Comparison of ENCODE assay signal across 21 cellular contexts in genomic region chr11:69947059-69947771, GRCh38.
DNase-seq lines count a peak whose midpoint lies in the region; ATAC-seq, FAIRE-seq and TF ChIP-seq lines count a peak whose summit lies in the region.
"Had no signal": no experiment of that assay in that cellular context is flagged by ENCODE, and none has a peak within 500 bp of the region (broad histone marks: within the 10 kb centered on the region; RNA-seq: fewer than 3 reads in every experiment).

No MANE protein-coding gene starts in this region.

- TF ChIP-seq CTCF in HCT116 (IDR thresholded peaks at IDR 0.05 in 2 of 3, conservative IDR thresholded peaks at IDR 0.05 in 1 of 3; ENCODE audit: borderline replicate concordance in 1 of 3, insufficient read depth in 1 of 3, low read depth in 2 of 3, low read length in 2 of 3) = no peak
- no peak for TF ChIP-seq CTCF in K562 (IDR thresholded peaks at IDR 0.05 in 2 of 3, conservative IDR thresholded peaks at IDR 0.05 in 1 of 3; ENCODE audit: insufficient read depth in 2 of 3, low read depth in 1 of 3, low read length in 3 of 3)
- TF ChIP-seq CTCF in mucosa of descending colon (IDR thresholded peaks at IDR 0.05) = no peak
- TF ChIP-seq CTCF in GM10266 (IDR thresholded peaks at IDR 0.05; ENCODE audit: control insufficient read depth, insufficient read depth, low read depth, missing control alignments) = no peak

- H3K9me3 ChIP-seq in BLaER1 (peaks cover 9% of the 10 kb centered on the region; the same call in 1 of the 2 replicates), HCT116 (ENCODE audit: control insufficient read depth in 1 of 2, insufficient read depth in 1 of 2, low read depth in 1 of 2, low read length in 2 of 2) (peaks cover 0 to 10% of the 10 kb centered on the region in 2 experiments; a peak in 1 of 4 replicates), K562 (replicated peaks; ENCODE audit: control insufficient read depth, insufficient read depth, low read depth, low read length) (no peaks in the 10 kb centered on the region), mucosa of descending colon (no peaks in the 10 kb centered on the region)
- H3K9me3 ChIP-seq: neutrophil, SJCRH30, thyroid gland had no signal

- peaks cover 15% of the 10 kb centered on the region for H3K9me1 ChIP-seq in K562 (ENCODE audit: control insufficient read depth, insufficient read depth, low read length)

- intact Hi-C loops in HCT116 (cut with micrococcal nuclease) = loop anchor here (5.0 kb wide), 1 partner anchor 120 kb away; no protein-coding TSS in a partner anchor
- intact Hi-C loops in K562 (cut with micrococcal nuclease) = no loop called here
- intact Hi-C loops in mucosa of descending colon (cut with DNase I, micrococcal nuclease) = no loop called here

- BruUV-seq in HCT116 (replicated peaks; lab: Mats Ljungman, UMichigan) = no TSS peak
- BruUV-seq in K562 (replicated peaks; lab: Mats Ljungman, UMichigan) = no TSS peak

- TF ChIP-seq RAD21 in HCT116 (IDR thresholded peaks at IDR 0.05; ENCODE audit: low read depth) (no peak), K562 (CRISPR knock-in tag; conservative IDR thresholded peaks at IDR 0.05 in 1 of 2, IDR thresholded peaks at IDR 0.05 in 1 of 2) (no peak)

- H3K4me3 ChIP-seq in BLaER1 = no peak overlapping the region
- H3K4me3 ChIP-seq in HCT116 (replicated peaks in 1 of 2; ENCODE audit: low read depth in 1 of 2, low read length in 2 of 2) = peak overlapping the region in 1 of 2 experiments; percentile 6; a peak in 1 of 4 replicates
- H3K4me3 ChIP-seq in K562 = no peak overlapping the region
- H3K4me3 ChIP-seq in mucosa of descending colon = no peak overlapping the region
- H3K4me3 ChIP-seq: coronary artery, SJCRH30, thyroid gland had no signal

- H3K27ac ChIP-seq in BLaER1 (no peak overlapping the region), HCT116 (ENCODE audit: low read depth, low read length) (peak overlapping the region; percentile 97), K562 (ENCODE audit: extremely low read depth, low read depth, low read length) (no peak overlapping the region; the same call in 2 of the 3 replicates), substantia nigra (ENCODE audit: low read depth, low read length, poor library complexity, severe bottlenecking) (no peak overlapping the region)
- H3K27ac ChIP-seq: neutrophil, SJCRH30, thyroid gland had no signal

- peak; percentile 15 for FAIRE-seq in K562 (lab: Jason Lieb, UNC)
- FAIRE-seq: GM18507, HTR-8/SVneo had no signal

- in situ Hi-C loops in K562 (cut with MboI) = no loop called here

- H3K4me1 ChIP-seq in BLaER1 (peaks cover 50% of the 10 kb centered on the region), HCT116 (ENCODE audit: control insufficient read depth in 1 of 2, insufficient read depth in 2 of 2, low read length in 2 of 2) (peaks cover 48 to 73% of the 10 kb centered on the region in 2 experiments), K562 (replicated peaks in 1 of 2; ENCODE audit: control insufficient read depth in 2 of 2, insufficient read depth in 2 of 2, low read length in 2 of 2) (peaks cover 44 to 74% of the 10 kb centered on the region in 2 experiments), mucosa of descending colon (ENCODE audit: low read depth) (peaks cover 7% of the 10 kb centered on the region)
- H3K4me1 ChIP-seq: SJCRH30 had no signal

- H3K79me2 ChIP-seq in HCT116 (ENCODE audit: insufficient read depth, low read length) (no peaks in the 10 kb centered on the region), K562 (ENCODE audit: control insufficient read depth, insufficient read depth, low read length) (no peaks in the 10 kb centered on the region)

- no peak for TF ChIP-seq EP300 in K562 (IDR thresholded peaks at IDR 0.05; ENCODE audit: low read length)

- H3K4me2 ChIP-seq in BLaER1 = peak overlapping the region; percentile 47; the same call in 1 of the 2 replicates
- peak overlapping the region; percentile 80 for H3K4me2 ChIP-seq in HCT116 (ENCODE audit: low read length)
- H3K4me2 ChIP-seq in K562 (ENCODE audit: insufficient read depth, low read length) = no peak overlapping the region

- no peaks in the 10 kb centered on the region for H3K27me3 ChIP-seq in BLaER1
- no peaks in the 10 kb centered on the region for H3K27me3 ChIP-seq in HCT116 (ENCODE audit: insufficient read depth, low read length)
- H3K27me3 ChIP-seq in K562 (ENCODE audit: control insufficient read depth in 2 of 2, insufficient read depth in 2 of 2, low read length in 2 of 2) = peaks cover 0 to 13% of the 10 kb centered on the region in 2 experiments; a peak in 2 of 5 replicates
- H3K27me3 ChIP-seq: SJCRH30, thyroid gland had no signal

- 70% methylated on average over 5 of the region's 5 CpGs for WGBS in K562 (ENCODE audit: insufficient coverage, low coverage, missing lambda C conversion rate)

- no peak for TF ChIP-seq POLR2A in HCT116 (IDR thresholded peaks at IDR 0.05; ENCODE audit: borderline replicate concordance, extremely low read depth, insufficient read depth, insufficient read length)
- TF ChIP-seq POLR2A in K562 (conservative IDR thresholded peaks at IDR 0.05) = no peak

- DNase-seq in HCT116 (ENCODE audit: low read depth, low spot score) = peak; percentile 10
- peak in 2 of 4 experiments; percentile 13 to 27 for DNase-seq in K562 (ENCODE audit: extremely low read depth in 1 of 4, low spot score in 3 of 4)
- DNase-seq in mucosa of descending colon = peak in 2 of 3 donors; percentile 19
- DNase-seq in GM10266 (ENCODE audit: extremely low spot score) = no peak
- DNase-seq in substantia nigra (lab: John Stamatoyannopoulos, UW) = no peak
- DNase-seq: activated CD4-positive, alpha-beta memory T cell treated with anti-CD3 and anti-CD28 coated beads, Interleukin-2, amount 10 ng/mL, durations not matched to agents 7 days and 5 days; activated T-cell treated with anti-CD3 and anti-CD28 coated beads, Interleukin-2, amount 50 U/mL, for 4 hours; AML-193; NCI-H1417 treated with DMSO at 0.1 percent for 48 hours; NCI-H2171; OCI-M1; retina; SJCRH30; thyroid gland had no signal

- no peaks in the 10 kb centered on the region for H4K20me1 ChIP-seq in BLaER1
- H4K20me1 ChIP-seq in HCT116 (ENCODE audit: insufficient read depth) = no peaks in the 10 kb centered on the region
- no peaks in the 10 kb centered on the region for H4K20me1 ChIP-seq in K562 (replicated peaks; ENCODE audit: control insufficient read depth, insufficient read depth, low read length)

- no peak for ATAC-seq in HCT116
- no peak for ATAC-seq in K562
- ATAC-seq in mucosa of descending colon = no peak
- no peak for ATAC-seq in HG03342 (IDR thresholded peaks at IDR 0.05; ENCODE audit: unreplicated experiment)
- ATAC-seq: activated T-cell treated with anti-CD3 and anti-CD28 coated beads, Interleukin-2, amount 50 U/mL, for 4 hours; stimulated activated memory B cell treated with anti-CD40 and anti-IgM and Interleukin-4, amounts not matched to agents 10 μg/mL and 1 μg/mL and 100 μg/mL, for 72 hours had no signal

- POLR2A ChIA-PET in HCT116 (lab: Charles Lee) = no interaction called here
- POLR2A ChIA-PET in K562 (lab: Yijun Ruan, JAX) = interaction anchor here (0.6 to 1.0 kb wide), 5 partner anchors 33 to 895 kb away, joined by 3 to 6 read pairs (median 3); no protein-coding TSS in a partner anchor

- H2AFZ ChIP-seq in HCT116 (ENCODE audit: low read depth, low read length, poor library complexity, severe bottlenecking) (no peak overlapping the region), K562 (ENCODE audit: low read depth, low read length) (peak overlapping the region; percentile 88)

- no peak overlapping the region for H3K9ac ChIP-seq in BLaER1
- peak overlapping the region; percentile 78 for H3K9ac ChIP-seq in HCT116 (ENCODE audit: low read length)
- H3K9ac ChIP-seq in K562 (ENCODE audit: insufficient read depth in 1 of 2, low read depth in 2 of 2, low read length in 2 of 2) = no peak overlapping the region

- no peaks in the 10 kb centered on the region for H3K9me2 ChIP-seq in HCT116 (ENCODE audit: insufficient read depth)

- H3K36me3 ChIP-seq in BLaER1 (no peaks in the 10 kb centered on the region), HCT116 (ENCODE audit: control insufficient read depth in 1 of 2, insufficient read depth in 2 of 2, low read length in 2 of 2) (no peaks in the 10 kb centered on the region), K562 (ENCODE audit: control insufficient read depth, insufficient read depth, low read length) (no peaks in the 10 kb centered on the region), mucosa of descending colon (ENCODE audit: low read depth) (no peaks in the 10 kb centered on the region)
- H3K36me3 ChIP-seq: neutrophil, SJCRH30, thyroid gland had no signal

- CTCF ChIA-PET in HCT116 (lab: Charles Lee) (interaction anchor here (1.0 to 1.5 kb wide), 4 partner anchors 12 to 245 kb away, joined by 3 to 4 read pairs (median 4); no protein-coding TSS in a partner anchor), K562 (lab: Yijun Ruan, JAX; ENCODE audit: low intra/inter-chr PET ratio) (no interaction called here)

- RAD21 ChIA-PET in HCT116 (lab: Charles Lee; ENCODE audit: low non-redundant PET in 1 of 2, low total read pairs in 2 of 2, uncharacterized antibody in 2 of 2, unreplicated experiment in 2 of 2) = interaction anchor here in 1 of 2 experiments (0.6 kb wide), 1 partner anchor 207 kb away, joined by 3 read pairs; no protein-coding TSS in a partner anchor

TF ChIP-seq in HCT116, 20 proteins besides CTCF, POLR2A, EP300 and RAD21 (continues in another document):
- TF ChIP-seq SIN3A (IDR thresholded peaks at IDR 0.05; ENCODE audit: low read depth) (no peak), EGR1 (IDR thresholded peaks at IDR 0.05; ENCODE audit: low read depth) (no peak), ZNF274 (IDR thresholded peaks at IDR 0.05; ENCODE audit: low read depth, low read length) (no peak)

TF ChIP-seq in K562, 482 proteins besides CTCF, POLR2A, EP300 and RAD21:
- TF ChIP-seq MCM7 (IDR thresholded peaks at IDR 0.05) (peak in 1 of 2 experiments; percentile 95; a peak in 2 of 4 replicates), ZNF274 (IDR thresholded peaks at IDR 0.05; ENCODE audit: borderline replicate concordance, low read depth, low read length) (peak; percentile 32; the same call in 1 of the 2 replicates), DACH1 (IDR thresholded peaks at IDR 0.05; ENCODE audit: partially characterized antibody) (peak; percentile 98), NBN (IDR thresholded peaks at IDR 0.05; ENCODE audit: low read depth) (no peak)

Comparison
In these comparisons a context has a peak if more than half of its experiments do, and no peak if none do; other contexts are left out.
1. DNase-seq: peak in HCT116 (single experiment) and mucosa of descending colon (2 of 3); none in GM10266 (single experiment) and substantia nigra (0 of 49).